30 cellular contexts compared by ENCODE assay signal in genomic region chr4:32661229-32661628, GRCh38.
"Had no signal": no experiment of that assay in that cellular context is flagged by ENCODE, and none has a peak within 500 bp of the region (broad histone marks: within the 10 kb centered on the region; RNA-seq: fewer than 3 reads in every experiment).

No MANE protein-coding gene starts in this region.

- H3K36me3 ChIP-seq: adrenal gland, SJCRH30 had no signal

- H3K4me1 ChIP-seq: adrenal gland, SJCRH30 had no signal

- H3K9me3 ChIP-seq: adrenal gland had no signal

- H3K27me3 ChIP-seq: adrenal gland, SJCRH30 had no signal

- FAIRE-seq: bronchial epithelial cell, TTC549 had no signal

- H3K4me3 ChIP-seq: adrenal gland, SJCRH30, SK-N-MC had no signal

- ATAC-seq: activated CD8-positive, alpha-beta T cell treated with anti-CD3 and anti-CD28 coated beads for 36 hours; activated T-cell treated with anti-CD3 and anti-CD28 coated beads, Interleukin-2, amount 50 U/mL, for 72 hours; activated T-helper 17 cell treated with anti-CD3 and anti-CD28 coated beads, Interleukin-2, amount 50 U/mL, for 72 hours had no signal

- DNase-seq: activated CD4-positive, alpha-beta T cell treated with anti-CD3 and anti-CD28 coated beads, Interleukin-2, amount 10 ng/mL, durations not matched to agents 24 days and 14 days; activated CD4-positive, alpha-beta T cell treated with anti-CD3 and anti-CD28 coated beads, Interleukin-2, amount 50 U/mL, for 4 hours; activated CD8-positive, alpha-beta T cell treated with anti-CD3 and anti-CD28 coated beads for 36 hours; activated effector memory CD4-positive, alpha-beta T cell treated with anti-CD3 and anti-CD28 coated beads, Interleukin-2, amount 50 U/mL, for 16 hours; activated naive CD4-positive, alpha-beta T cell; activated naive CD8-positive, alpha-beta T cell treated with anti-CD3 and anti-CD28 coated beads, Interleukin-2, amount 10 ng/mL, durations not matched to agents 7 days and 5 days; activated T-cell treated with anti-CD3 and anti-CD28 coated beads, Interleukin-2, amount 50 U/mL, for 1 hour; activated T-cell treated with anti-CD3 and anti-CD28 coated beads, Interleukin-2, amount 50 U/mL, for 72 hours; adrenal gland; anterior cingulate cortex; caudate nucleus; cerebellar nuclear complex; Karpas-422; KBM-7; NCI-H1105 treated with DMSO at 0.1 percent for 48 hours; NCI-H1436 treated with DMSO at 0.1 percent for 48 hours; NCI-H1694 treated with DMSO at 0.1 percent for 48 hours; NCI-H2029; NCI-H2107; NCI-H2171; NCI-H510A; NCI-H526; NCI-H748 treated with DMSO at 0.1 percent for 48 hours; OCI-M1; Right ventricle myocardium superior; SJCRH30 had no signal

- H3K27ac ChIP-seq: adrenal gland, SJCRH30, SK-N-MC had no signal
